In the genomic region with DNA sequence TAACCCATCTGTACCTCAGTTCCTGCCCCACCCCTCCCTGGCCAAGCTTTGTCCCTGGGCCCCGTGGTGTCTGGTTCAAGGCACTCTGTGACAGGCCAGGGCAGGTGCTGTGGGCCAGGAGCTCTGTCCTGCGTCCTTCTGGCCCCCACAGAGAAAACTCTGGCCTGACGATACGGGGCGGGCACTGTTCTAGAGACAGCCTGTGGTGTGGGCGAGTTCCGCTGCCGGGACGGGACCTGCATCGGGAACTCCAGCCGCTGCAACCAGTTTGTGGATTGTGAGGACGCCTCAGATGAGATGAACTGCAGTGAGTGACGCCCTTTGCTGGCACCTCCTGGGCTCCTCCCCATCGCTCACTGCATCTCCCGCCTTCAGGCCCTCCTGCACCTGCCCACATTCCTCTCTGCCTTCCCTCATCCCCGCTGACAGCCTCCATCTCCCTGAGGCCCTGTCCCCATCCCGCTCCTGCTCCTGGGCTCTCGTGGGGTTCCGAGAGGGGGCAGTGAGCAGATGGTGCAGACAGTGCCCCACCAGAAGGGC, we compare ENCODE assay signal across 22 cellular contexts. TPM values are rescaled to one million over a fixed set of nuclear protein-coding genes. Genes with fewer than 3 reads are reported as not detected.
DNase-seq lines count a peak whose midpoint lies in the region; ATAC-seq and TF ChIP-seq lines count a peak whose summit lies in the region.
"Had no signal": no experiment of that assay in that cellular context is flagged by ENCODE, and none has a peak within 500 bp of the region (broad histone marks: within the 10 kb centered on the region; RNA-seq: fewer than 3 reads in every experiment).

No MANE protein-coding gene starts in this region.

- no peak overlapping the region for H3K4me3 ChIP-seq in dorsolateral prefrontal cortex
- H3K4me3 ChIP-seq: SK-N-MC had no signal

- no peaks in the 10 kb centered on the region for H3K27me3 Mint-ChIP-seq in MCF 10A (ENCODE audit: insufficient read depth, unreplicated experiment)
- peaks cover 0 to 12% of the 10 kb centered on the region in 2 donors for H3K27me3 Mint-ChIP-seq in natural killer cell treated with Interleukin-12 subunit alpha and Interleukin-12 subunit beta and Interleukin-15 and Interleukin-18, amount 100 ng/mL, for 72 hours
- H3K27me3 Mint-ChIP-seq: CD4-positive, alpha-beta memory T cell had no signal

- POLR2A ChIA-PET in MCF 10A (lab: Yijun Ruan, JAX), result no interaction called here

- no TSS peak for BruUV-seq in MCF 10A (replicated peaks; lab: Mats Ljungman, UMichigan)

- H3K4me1 Mint-ChIP-seq in MCF 10A (ENCODE audit: insufficient read depth, unreplicated experiment), result no peaks in the 10 kb centered on the region
- H3K4me1 Mint-ChIP-seq in natural killer cell treated with Interleukin-12 subunit alpha and Interleukin-12 subunit beta and Interleukin-15 and Interleukin-18, amount 100 ng/mL, for 72 hours (ENCODE audit: low read depth in 2 of 2), result peaks cover 6 to 9% of the 10 kb centered on the region in 2 donors

- ATAC-seq in HG03457 (IDR thresholded peaks at IDR 0.05; ENCODE audit: unreplicated experiment), result no peak
- no peak for ATAC-seq in natural killer cell treated with Interleukin-12 subunit alpha and Interleukin-12 subunit beta and Interleukin-15 and Interleukin-18, amount 100 ng/mL, for 72 hours
- ATAC-seq: Panc1 had no signal

- intact Hi-C loops in dorsolateral prefrontal cortex (cut with DNase I), result no loop called here
- intact Hi-C loops in MCF 10A (cut with micrococcal nuclease), result no loop called here

- DNase-seq in G401 (ENCODE audit: low spot score), result peak; percentile 43
- DNase-seq in NCI-H2171 (lab: John Stamatoyannopoulos, UW), result peak; percentile 17
- no peak for DNase-seq in dorsolateral prefrontal cortex
- no peak for DNase-seq in MCF 10A (ENCODE audit: unreplicated experiment)
- no peak for DNase-seq in NCI-H446 (lab: John Stamatoyannopoulos, UW)
- no peak for DNase-seq in natural killer cell treated with Interleukin-12 subunit alpha and Interleukin-12 subunit beta and Interleukin-15 and Interleukin-18, amount 100 ng/mL, for 72 hours (ENCODE audit: low spot score)
- DNase-seq: Caco-2, DMS 273 treated with DMSO at 0.1 percent for 48 hours, DND-41, KG1, MM.1S, NCI-H187, NCI-H2081 treated with DMSO at 0.1 percent for 48 hours, NCI-H526 treated with DMSO at 0.1 percent for 48 hours, SHP77 treated with DMSO at 0.1 percent for 48 hours had no signal

- H3K36me3 Mint-ChIP-seq in MCF 10A (ENCODE audit: insufficient read depth, unreplicated experiment), result peaks cover 23% of the 10 kb centered on the region
- no peaks in the 10 kb centered on the region for H3K36me3 Mint-ChIP-seq in natural killer cell treated with Interleukin-12 subunit alpha and Interleukin-12 subunit beta and Interleukin-15 and Interleukin-18, amount 100 ng/mL, for 72 hours

- TF ChIP-seq CTCF in dorsolateral prefrontal cortex (IDR thresholded peaks at IDR 0.05 in 54 of 56, conservative IDR thresholded peaks at IDR 0.05 in 2 of 56; ENCODE audit: low read depth in 1 of 56, partially characterized antibody in 56 of 56) (no peak), MCF 10A (IDR thresholded peaks at IDR 0.05; ENCODE audit: unreplicated experiment) (no peak)

- H3K27ac Mint-ChIP-seq in MCF 10A (ENCODE audit: low read depth, unreplicated experiment), result no peak overlapping the region
- no peak overlapping the region for H3K27ac Mint-ChIP-seq in natural killer cell treated with Interleukin-12 subunit alpha and Interleukin-12 subunit beta and Interleukin-15 and Interleukin-18, amount 100 ng/mL, for 72 hours
- H3K27ac Mint-ChIP-seq: CD4-positive, alpha-beta memory T cell had no signal

- no peaks in the 10 kb centered on the region for H3K9me3 Mint-ChIP-seq in MCF 10A (ENCODE audit: unreplicated experiment)
- H3K9me3 Mint-ChIP-seq in natural killer cell treated with Interleukin-12 subunit alpha and Interleukin-12 subunit beta and Interleukin-15 and Interleukin-18, amount 100 ng/mL, for 72 hours, result no peaks in the 10 kb centered on the region
- H3K9me3 Mint-ChIP-seq: CD4-positive, alpha-beta memory T cell had no signal

- CTCF ChIA-PET in MCF 10A (lab: Yijun Ruan, JAX), result interaction anchor here (0.7 to 5.2 kb wide), 2 partner anchors 21 to 70 kb away, joined by 3 to 20 read pairs; no protein-coding TSS in a partner anchor

- H3K27ac ChIP-seq in dorsolateral prefrontal cortex, result peak overlapping the region in 30 of 59 donors; percentile 19 to 88 (median 62)
- H3K27ac ChIP-seq: SK-N-MC had no signal

- in situ Hi-C loops in G401 (cut with HindIII; ENCODE audit: low sequenced_read_pairs), result no loop called here

- no peaks in the 10 kb centered on the region for H3K27me3 ChIP-seq in dorsolateral prefrontal cortex

- no peak overlapping the region for H3K4me3 Mint-ChIP-seq in MCF 10A (ENCODE audit: unreplicated experiment)
- no peak overlapping the region for H3K4me3 Mint-ChIP-seq in natural killer cell treated with Interleukin-12 subunit alpha and Interleukin-12 subunit beta and Interleukin-15 and Interleukin-18, amount 100 ng/mL, for 72 hours
- H3K4me3 Mint-ChIP-seq: CD4-positive, alpha-beta memory T cell had no signal

RNA-seq across cellular contexts. Expression of a gene that starts 22.8 kb away (rescaled TPM):
- 0.49 TPM in 1 of 2 replicates, not detected in the other for total RNA-seq in G401 (2014; rRNA removed; shearing (Covaris generic))
- total RNA-seq in dorsolateral prefrontal cortex (10 to 100 TPM in 3 of 120 experiments, 1 to 10 TPM in 113, under 1 TPM in 4; 0.56 to 14.0 (median 4.6) TPM), MCF 10A (2022) (2.2 and 2.8 TPM in 2 replicates)
- under 1 TPM in 1 of 2 donors, not detected in 1; 0.73 TPM for total RNA-seq in natural killer cell treated with Interleukin-12 subunit alpha and Interleukin-12 subunit beta and Interleukin-15 and Interleukin-18, amount 100 ng/mL, for 72 hours
- total RNA-seq: CD4-positive, alpha-beta memory T cell had no signal

RNA-seq across cellular contexts. Expression of a gene that starts 35.7 kb away (rescaled TPM):
- total RNA-seq in G401 (2014; rRNA removed; shearing (Covaris generic)), result 160 and 174 TPM in 2 replicates
- total RNA-seq in dorsolateral prefrontal cortex, result 10 to 100 TPM; 16.2 to 50.9 (median 31.5) TPM
- total RNA-seq in MCF 10A (2022), result 375 and 421 TPM in 2 replicates
- total RNA-seq in natural killer cell treated with Interleukin-12 subunit alpha and Interleukin-12 subunit beta and Interleukin-15 and Interleukin-18, amount 100 ng/mL, for 72 hours, result 100 to 1,000 TPM; 262 to 355 TPM

RNA-seq across cellular contexts. Expression of a gene that starts 46.4 kb away (rescaled TPM):
- total RNA-seq in G401 (2014; rRNA removed; shearing (Covaris generic)), result not detected in 2 replicates
- total RNA-seq in dorsolateral prefrontal cortex, result under 1 TPM in 2 of 120 experiments, not detected in 118; 0.76 to 0.81 TPM
- not detected in 2 replicates for total RNA-seq in MCF 10A (2022)
- not detected for total RNA-seq in natural killer cell treated with Interleukin-12 subunit alpha and Interleukin-12 subunit beta and Interleukin-15 and Interleukin-18, amount 100 ng/mL, for 72 hours
- total RNA-seq: A673; Caco-2; CD4-positive, alpha-beta memory T cell; NCI-H460; T-helper 1 cell treated with Interleukin-12 subunit alpha and Interleukin-12 subunit beta and Interleukin-4 antibody, amounts not matched to agents 30 ng/mL and 1 ng/mL, for 36 hours had no signal

RNA-seq across cellular contexts. Expression of a gene that starts 57.2 kb away (rescaled TPM):
- 0.14 TPM in 1 of 2 replicates, not detected in the other for total RNA-seq in G401 (2014; rRNA removed; shearing (Covaris generic))
- total RNA-seq in dorsolateral prefrontal cortex (1 to 10 TPM in 116 of 120 experiments, under 1 TPM in 4; 0.70 to 7.1 (median 2.8) TPM), MCF 10A (2022) (2.5 and 2.8 TPM in 2 replicates)
- 1 to 10 TPM; 2.5 to 6.1 TPM for total RNA-seq in natural killer cell treated with Interleukin-12 subunit alpha and Interleukin-12 subunit beta and Interleukin-15 and Interleukin-18, amount 100 ng/mL, for 72 hours

Comparison
In these comparisons a context has a peak if more than half of its experiments do, and no peak if none do; other contexts are left out.
1. DNase-seq: peak in G401 (single experiment) and NCI-H2171 (single experiment); none in dorsolateral prefrontal cortex (0 of 10), MCF 10A (single experiment), NCI-H446 (0 of 2) and natural killer cell treated with Interleukin-12 subunit alpha and Interleukin-12 subunit beta and Interleukin-15 and Interleukin-18, amount 100 ng/mL, for 72 hours (single experiment).